Comparison of ENCODE assay signal across 18 cellular contexts in the genomic region with DNA sequence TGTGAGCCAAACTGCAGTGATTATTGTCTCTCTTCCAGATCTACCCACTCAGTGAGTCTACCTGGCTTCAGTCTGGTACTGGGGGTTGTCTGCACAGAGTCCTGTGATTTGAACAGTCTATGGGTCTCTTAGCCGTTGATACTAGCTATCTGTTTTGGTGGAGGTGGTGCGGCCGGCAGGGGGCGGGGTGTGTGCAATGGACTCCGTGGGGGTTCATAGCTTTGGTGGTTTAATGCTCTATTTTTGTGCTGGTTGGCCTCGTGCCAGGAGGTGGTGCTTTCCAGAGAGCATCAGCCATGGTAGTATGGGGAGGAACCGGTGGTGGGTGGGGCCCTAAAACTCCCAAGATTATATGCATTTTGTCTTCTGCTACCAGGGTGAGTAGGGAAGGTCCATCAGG.
DNase-seq lines count a peak whose midpoint lies in the region; ATAC-seq and TF ChIP-seq lines count a peak whose summit lies in the region.
"Had no signal": no experiment of that assay in that cellular context is flagged by ENCODE, and none has a peak within 500 bp of the region (broad histone marks: within the 10 kb centered on the region; RNA-seq: fewer than 3 reads in every experiment).

No MANE protein-coding gene starts in this region.

- no peak overlapping the region for H3K4me2 ChIP-seq in mesendoderm (ENCODE audit: low read length)
- H3K4me2 ChIP-seq: A549, KMS-11 had no signal

- H3K18ac ChIP-seq in mesendoderm (ENCODE audit: low read length): peak overlapping the region; percentile 25

- no peaks in the 10 kb centered on the region for H3K79me2 ChIP-seq in mesendoderm (ENCODE audit: control insufficient read depth, insufficient read depth, low read length)

- H3K56ac ChIP-seq in mesendoderm (ENCODE audit: low read length): no peak overlapping the region

- WGBS in right cardiac atrium: 86% methylated on average over 7 of the region's 7 CpGs
- 76 to 84% (median 81%) methylated on average over 7 of the region's 7 CpGs for WGBS in heart left ventricle, 4 donors
- no CpG with 5 or more reads among the region's 7 CpGs for WGBS in mesendoderm (ENCODE audit: extremely low coverage, insufficient coverage, low lambda C conversion rate)
- 75% methylated on average over 7 of the region's 7 CpGs for WGBS in suprapubic skin

- no peaks in the 10 kb centered on the region for H3K79me1 ChIP-seq in mesendoderm (ENCODE audit: low read length)

- H4K5ac ChIP-seq in mesendoderm (ENCODE audit: low read length): no peak overlapping the region

- TF ChIP-seq CTCF in heart left ventricle (IDR thresholded peaks at IDR 0.05) (no peak), suprapubic skin (IDR thresholded peaks at IDR 0.05) (no peak)

- DNase-seq in right cardiac atrium: peak in 2 of 3 donors; percentile 36 to 43
- no peak for DNase-seq in heart left ventricle
- peak; percentile 11 to 19 for DNase-seq in SJCRH30
- DNase-seq in mesendoderm: no peak
- DNase-seq in DMS79 treated with DMSO at 0.1 percent for 48 hours (lab: John Stamatoyannopoulos, UW): no peak
- no peak for DNase-seq in suprapubic skin (ENCODE audit: low spot score in 2 of 2)
- DNase-seq: AML-193; CD4-positive, alpha-beta memory T cell; DND-41; EL; GOT3; H7 had no signal

- no peak for TF ChIP-seq EP300 in suprapubic skin (IDR thresholded peaks at IDR 0.05)

- no peak overlapping the region for H2BK120ac ChIP-seq in mesendoderm (ENCODE audit: low read depth, low read length)

- no peaks in the 10 kb centered on the region for H3K27me3 ChIP-seq in right cardiac atrium (ENCODE audit: control insufficient read depth, insufficient read depth)
- no peaks in the 10 kb centered on the region for H3K27me3 ChIP-seq in heart left ventricle
- H3K27me3 ChIP-seq in SJCRH30: no peaks in the 10 kb centered on the region
- no peaks in the 10 kb centered on the region for H3K27me3 ChIP-seq in mesendoderm (ENCODE audit: insufficient read depth, low read length, poor library complexity)
- no peaks in the 10 kb centered on the region for H3K27me3 ChIP-seq in suprapubic skin

- H3K36me3 ChIP-seq in heart left ventricle (no peaks in the 10 kb centered on the region), SJCRH30 (no peaks in the 10 kb centered on the region), mesendoderm (ENCODE audit: control insufficient read depth, insufficient read depth, low read length) (no peaks in the 10 kb centered on the region), suprapubic skin (no peaks in the 10 kb centered on the region)

- H3K4me1 ChIP-seq in right cardiac atrium (ENCODE audit: control insufficient read depth, insufficient read depth, low read length) (no peaks in the 10 kb centered on the region), heart left ventricle (no peaks in the 10 kb centered on the region), SJCRH30 (no peaks in the 10 kb centered on the region), mesendoderm (ENCODE audit: control insufficient read depth, low read depth, low read length) (no peaks in the 10 kb centered on the region), suprapubic skin (no peaks in the 10 kb centered on the region)
- H3K4me1 ChIP-seq: A549 had no signal

- H3K4me3 ChIP-seq in right cardiac atrium (ENCODE audit: low read length) (no peak overlapping the region), heart left ventricle (no peak overlapping the region), SJCRH30 (no peak overlapping the region), mesendoderm (ENCODE audit: low read length) (no peak overlapping the region), suprapubic skin (no peak overlapping the region)
- H3K4me3 ChIP-seq: A549, GM12878 had no signal

- H2BK15ac ChIP-seq in mesendoderm (replicated peaks; ENCODE audit: low read depth): no peak overlapping the region

- H4K8ac ChIP-seq in mesendoderm (ENCODE audit: low read depth, low read length): no peak overlapping the region

- TF ChIP-seq POLR2A in heart left ventricle (IDR thresholded peaks at IDR 0.05): no peak
- TF ChIP-seq POLR2A in suprapubic skin (IDR thresholded peaks at IDR 0.05): no peak

- H3K4ac ChIP-seq in mesendoderm (ENCODE audit: low read depth, low read length): peak overlapping the region; percentile 62

- intact Hi-C loops in right cardiac atrium (cut with DNase I): no loop called here
- intact Hi-C loops in heart left ventricle (cut with DNase I): no loop called here

- H2AK5ac ChIP-seq in mesendoderm (ENCODE audit: low read length): no peak overlapping the region

- ATAC-seq in right cardiac atrium (no peak), heart left ventricle (no peak), HG03442 (IDR thresholded peaks at IDR 0.05; ENCODE audit: unreplicated experiment) (no peak)
- ATAC-seq: A549, GM12878, HCT116 had no signal

- no peak overlapping the region for H3K9ac ChIP-seq in mesendoderm (ENCODE audit: low read length)
- H3K9ac ChIP-seq: KMS-11 had no signal

- H3K9me3 ChIP-seq in right cardiac atrium (ENCODE audit: control insufficient read depth, low read length) (no peaks in the 10 kb centered on the region), heart left ventricle (no peaks in the 10 kb centered on the region), SJCRH30 (replicated peaks) (no peaks in the 10 kb centered on the region), suprapubic skin (no peaks in the 10 kb centered on the region)

- peak overlapping the region; percentile 75 for H2BK5ac ChIP-seq in mesendoderm (ENCODE audit: low read length)

- H3K23ac ChIP-seq in mesendoderm (ENCODE audit: low read length): no peak overlapping the region

- H3K27ac ChIP-seq in right cardiac atrium (ENCODE audit: low read length) (no peak overlapping the region), heart left ventricle (no peak overlapping the region), SJCRH30 (no peak overlapping the region), mesendoderm (ENCODE audit: low read depth, low read length) (no peak overlapping the region), suprapubic skin (no peak overlapping the region)
- H3K27ac ChIP-seq: 22Rv1, A549, KMS-11 had no signal

Comparison
In these comparisons a context has a peak if more than half of its experiments do, and no peak if none do; other contexts are left out.
1. DNase-seq: peak in right cardiac atrium (2 of 3) and SJCRH30 (2 of 2); none in heart left ventricle (0 of 5), mesendoderm (single experiment), DMS79 treated with DMSO at 0.1 percent for 48 hours (single experiment) and suprapubic skin (0 of 2).